Comparison of ENCODE assay signal across 8 cellular contexts in genomic region chr4:10015140-10015753, GRCh38. TPM values are rescaled to one million over a fixed set of nuclear protein-coding genes. Genes with fewer than 3 reads are reported as not detected.
DNase-seq lines count a peak whose midpoint lies in the region; ATAC-seq and TF ChIP-seq lines count a peak whose summit lies in the region.

No MANE protein-coding gene starts in this region.

- H3K9me3 ChIP-seq in Loucy (ENCODE audit: insufficient read depth, low read depth, low read length), result no peaks in the 10 kb centered on the region

- no peaks in the 10 kb centered on the region for H3K27me3 ChIP-seq in Loucy (ENCODE audit: insufficient read depth, low read length, poor library complexity, severe bottlenecking)

- H2AFZ ChIP-seq in Loucy (ENCODE audit: low read length), result peak overlapping the region; percentile 14; the same call in 1 of the 2 replicates

- H3K4me3 ChIP-seq in Loucy (ENCODE audit: low read length, poor library complexity, severe bottlenecking) (no peak overlapping the region), coronary artery (no peak overlapping the region)

- ATAC-seq in Right ventricle myocardium inferior (no peak), GM19397 (IDR thresholded peaks at IDR 0.05; ENCODE audit: unreplicated experiment) (no peak)
- ATAC-seq in stimulated activated naive CD8-positive, alpha-beta T cell treated with anti-CD3 and anti-CD28 coated beads, Interleukin-15, Interleukin-2, amounts not matched to agents 100 U/mL and 50 U/mL, for 24 hours, result no peak

- in situ Hi-C loops in SK-MEL-5 (cut with HindIII; ENCODE audit: low pct_unique_long_range_greater_than_20kb, low sequenced_read_pairs), result no loop called here

- H3F3A ChIP-seq in Loucy (ENCODE audit: low read depth), result no peaks in the 10 kb centered on the region

- no peaks in the 10 kb centered on the region for H3K79me2 ChIP-seq in Loucy (ENCODE audit: insufficient read depth, low read length)

- H3K27ac ChIP-seq in coronary artery, result no peak overlapping the region

- peak; percentile 73 for DNase-seq in cardiac septum (ENCODE audit: low spot score)
- DNase-seq in Right ventricle myocardium inferior (ENCODE audit: missing footprints), result no peak
- peak; percentile 70 for DNase-seq in SK-MEL-5 (ENCODE audit: low read depth, low spot score)
- DNase-seq in globus pallidus (ENCODE audit: low spot score), result peak; percentile 60
- peak; percentile 49 for DNase-seq in stimulated activated naive CD8-positive, alpha-beta T cell treated with anti-CD3 and anti-CD28 coated beads, Interleukin-15, Interleukin-2, amounts not matched to agents 100 U/mL and 50 U/mL, for 24 hours
- DNase-seq in coronary artery (ENCODE audit: low spot score), result no peak

- no peak overlapping the region for H3K9ac ChIP-seq in Loucy (ENCODE audit: low read depth, low read length, poor library complexity, severe bottlenecking)

- H3K4me1 ChIP-seq in Loucy (ENCODE audit: insufficient read depth, low read length, poor library complexity, severe bottlenecking), result no peaks in the 10 kb centered on the region

- no peaks in the 10 kb centered on the region for H3K9me2 ChIP-seq in Loucy (replicated peaks; ENCODE audit: low read depth, low read length)

- intact Hi-C loops in cardiac septum (cut with DNase I), result loop anchor here (1.0 to 5.0 kb wide), 3 partner anchors 113 to 323 kb away; no protein-coding TSS in a partner anchor
- intact Hi-C loops in Right ventricle myocardium inferior (cut with DNase I), result loop anchor here (1.0 to 10.0 kb wide), 3 partner anchors 98 to 480 kb away; no protein-coding TSS in a partner anchor

- no peaks in the 10 kb centered on the region for H3K36me3 ChIP-seq in Loucy (ENCODE audit: insufficient read depth, low read length)

- no peaks in the 10 kb centered on the region for H4K20me1 ChIP-seq in Loucy (ENCODE audit: insufficient read depth, low read length, poor library complexity, severe bottlenecking)

- no peak overlapping the region for H3K4me2 ChIP-seq in Loucy (ENCODE audit: low read depth, low read length, poor library complexity, severe bottlenecking)

- TF ChIP-seq CTCF in Loucy (conservative IDR thresholded peaks at IDR 0.05; ENCODE audit: low read length) (peak; percentile 86), coronary artery (IDR thresholded peaks at IDR 0.05) (no peak)

RNA-seq across cellular contexts. Expression of gene SLC2A9, which starts 6.0 kb away (rescaled TPM):
- 5.5 TPM for total RNA-seq in cardiac septum
- 9.6 TPM for total RNA-seq in Right ventricle myocardium inferior
- 0.24 TPM in 1 of 2 replicates, not detected in the other for total RNA-seq in SK-MEL-5 (2014; rRNA removed; shearing (Covaris generic))
- 0.25 and 0.42 TPM in 2 replicates for polyA plus RNA-seq in SK-MEL-5 (2015; cell fraction: cytosol; rRNA removed)
- polyA plus RNA-seq in SK-MEL-5 (2015; cell fraction: nucleus; rRNA removed), result 0.30 and 0.37 TPM in 2 replicates

Comparison
In these comparisons a context has a peak if more than half of its experiments do, and no peak if none do; other contexts are left out.
1. DNase-seq: peak in cardiac septum (single experiment), SK-MEL-5 (single experiment), globus pallidus (single experiment) and stimulated activated naive CD8-positive, alpha-beta T cell treated with anti-CD3 and anti-CD28 coated beads, Interleukin-15, Interleukin-2, amounts not matched to agents 100 U/mL and 50 U/mL, for 24 hours (single experiment); none in Right ventricle myocardium inferior (single experiment) and coronary artery (single experiment).